Comparison of ENCODE assay signal across 18 cellular contexts in the genomic region with DNA sequence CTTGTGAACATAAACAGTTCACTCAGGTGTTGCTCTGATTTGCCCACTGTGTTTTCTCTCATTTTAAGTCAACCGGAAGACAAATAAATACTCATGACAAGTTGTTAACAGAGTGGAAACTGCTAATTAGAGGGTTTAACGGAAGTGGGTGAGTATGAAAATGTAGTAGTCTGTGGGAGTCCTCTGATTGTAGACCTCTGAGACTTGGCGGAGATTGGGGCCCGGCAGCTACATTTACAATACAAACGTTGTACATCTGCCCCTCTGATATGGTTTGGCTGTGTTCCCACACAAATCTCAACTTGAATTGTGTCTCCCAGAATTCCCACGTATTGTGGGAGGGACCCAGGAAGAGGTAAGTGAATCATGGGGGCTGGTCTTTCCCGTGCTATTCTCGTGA.
"Had no signal": no experiment of that assay in that cellular context is flagged by ENCODE, and none has a peak within 500 bp of the region (broad histone marks: within the 10 kb centered on the region; RNA-seq: fewer than 3 reads in every experiment).

No MANE protein-coding gene starts in this region.

- H3K9me3 Mint-ChIP-seq: activated naive CD4-positive, alpha-beta T cell treated with anti-CD3 and anti-CD28 coated beads, Interleukin-2, amount 50 U/mL, for 72 hours; brain; dendritic cell treated with granulocyte-macrophage colony-stimulating factor and Interleukin-4, amounts not matched to agents 40 ng/mL and 50 ng/mL, for 4 days; stimulated activated effector memory CD8-positive, alpha-beta T cell treated with anti-CD3 and anti-CD28 coated beads, Interleukin-12 subunit alpha, Interleukin-12 subunit beta, amount 100 ng/mL, for 72 hours had no signal

- H3K4me3 ChIP-seq: lung, neural progenitor cell, stomach, transverse colon, vagina had no signal

- FAIRE-seq: small intestine had no signal

- H3K9me3 ChIP-seq: stomach, transverse colon, vagina had no signal

- H3K27me3 ChIP-seq: neural progenitor cell, stomach, transverse colon, vagina had no signal

- H3K4me3 Mint-ChIP-seq: brain; dendritic cell treated with granulocyte-macrophage colony-stimulating factor and Interleukin-4, amounts not matched to agents 40 ng/mL and 50 ng/mL, for 4 days; naive thymus-derived CD4-positive, alpha-beta T cell; neural progenitor cell; stimulated activated effector memory CD8-positive, alpha-beta T cell treated with anti-CD3 and anti-CD28 coated beads, Interleukin-12 subunit alpha, Interleukin-12 subunit beta, amount 100 ng/mL, for 72 hours had no signal

- H3K27ac ChIP-seq: neural progenitor cell, stomach, transverse colon, vagina had no signal

- H3K36me3 ChIP-seq: neural progenitor cell, stomach, transverse colon, vagina had no signal

- H3K27me3 Mint-ChIP-seq: brain; dendritic cell treated with granulocyte-macrophage colony-stimulating factor and Interleukin-4, amounts not matched to agents 40 ng/mL and 50 ng/mL, for 4 days had no signal

- H3K4me1 ChIP-seq: stomach, transverse colon, vagina had no signal

- H3K36me3 Mint-ChIP-seq: activated naive CD4-positive, alpha-beta T cell treated with anti-CD3 and anti-CD28 coated beads, Interleukin-2, amount 50 U/mL, for 72 hours; brain; naive thymus-derived CD4-positive, alpha-beta T cell; neural progenitor cell; stimulated activated effector memory CD8-positive, alpha-beta T cell treated with anti-CD3 and anti-CD28 coated beads, Interleukin-12 subunit alpha, Interleukin-12 subunit beta, amount 100 ng/mL, for 72 hours had no signal

- DNase-seq: activated CD4-positive, alpha-beta T cell treated with anti-CD3 and anti-CD28 coated beads for 1 hour; activated CD4-positive, alpha-beta T cell treated with anti-CD3 and anti-CD28 coated beads, Interleukin-2, amount 50 U/mL, for 1 hour; activated T-cell treated with anti-CD3 and anti-CD28 coated beads, Interleukin-2, amount 50 U/mL, for 1 hour; aorta; effector CD8-positive, alpha-beta T cell; foreskin melanocyte; naive thymus-derived CD4-positive, alpha-beta T cell; small intestine; stimulated activated CD4-positive, alpha-beta T cell treated with anti-CD3 and anti-CD28 coated beads, Interleukin-2, amount 100 ng/mL, for 24 hours; stomach; transverse colon had no signal

- H3K27ac Mint-ChIP-seq: activated naive CD4-positive, alpha-beta T cell treated with anti-CD3 and anti-CD28 coated beads, Interleukin-2, amount 50 U/mL, for 72 hours; brain; dendritic cell treated with granulocyte-macrophage colony-stimulating factor and Interleukin-4, amounts not matched to agents 40 ng/mL and 50 ng/mL, for 4 days; naive thymus-derived CD4-positive, alpha-beta T cell; neural progenitor cell; stimulated activated effector memory CD8-positive, alpha-beta T cell treated with anti-CD3 and anti-CD28 coated beads, Interleukin-12 subunit alpha, Interleukin-12 subunit beta, amount 100 ng/mL, for 72 hours had no signal

- H3K4me1 Mint-ChIP-seq: naive thymus-derived CD4-positive, alpha-beta T cell; stimulated activated effector memory CD8-positive, alpha-beta T cell treated with anti-CD3 and anti-CD28 coated beads, Interleukin-12 subunit alpha, Interleukin-12 subunit beta, amount 100 ng/mL, for 72 hours had no signal
